ENCODE assay signal across 25 cellular contexts in genomic region chr10:75894761-75895160, GRCh38.
"Had no signal": no experiment of that assay in that cellular context is flagged by ENCODE, and none has a peak within 500 bp of the region (broad histone marks: within the 10 kb centered on the region; RNA-seq: fewer than 3 reads in every experiment).

No MANE protein-coding gene starts in this region.

- H3K4me3 ChIP-seq: ascending aorta, coronary artery, dorsolateral prefrontal cortex had no signal

- DNase-seq: activated CD4-positive, alpha-beta memory T cell treated with anti-CD3 and anti-CD28 coated beads, Interleukin-2, amount 10 ng/mL, durations not matched to agents 7 days and 5 days; activated CD4-positive, alpha-beta T cell treated with anti-CD3 and anti-CD28 coated beads for 1 hour; activated CD4-positive, alpha-beta T cell treated with anti-CD3 and anti-CD28 coated beads for 4 hours; activated CD4-positive, alpha-beta T cell treated with anti-CD3 and anti-CD28 coated beads, Interleukin-2, amount 10 ng/mL, durations not matched to agents 7 days and 5 days; activated CD4-positive, alpha-beta T cell treated with anti-CD3 and anti-CD28 coated beads, Interleukin-2, amount 50 U/mL, for 4 hours; activated CD4-positive, CD25-positive, alpha-beta regulatory T cell; activated CD8-positive, alpha-beta memory T cell treated with anti-CD3 and anti-CD28 coated beads, Interleukin-2, amount 50 U/mL, for 48 hours; activated gamma-delta T cell; activated naive CD4-positive, alpha-beta T cell; activated naive CD4-positive, alpha-beta T cell treated with anti-CD3 and anti-CD28 coated beads, Interleukin-2, amount 10 ng/mL, durations not matched to agents 7 days and 5 days; activated naive CD8-positive, alpha-beta T cell treated with anti-CD3 and anti-CD28 coated beads, Interleukin-2, amount 10 ng/mL, durations not matched to agents 7 days and 5 days; activated T-cell treated with anti-CD3 and anti-CD28 coated beads for 4 hours; activated T-cell treated with anti-CD3 and anti-CD28 coated beads, Interleukin-2, amount 50 U/mL, for 24 hours; activated T-cell treated with anti-CD3 and anti-CD28 coated beads, Interleukin-2, amount 50 U/mL, for 72 hours; brain microvascular endothelial cell; dorsolateral prefrontal cortex; effector memory CD4-positive, alpha-beta T cell; endodermal cell; foreskin melanocyte; head of caudate nucleus; T-helper 2 cell had no signal

- H3K36me3 ChIP-seq: ascending aorta, brain microvascular endothelial cell had no signal

- H3K9me3 ChIP-seq: ascending aorta had no signal

- ATAC-seq: activated naive CD4-positive, alpha-beta T cell treated with anti-CD3 and anti-CD28 coated beads, Interleukin-2, amount 50 U/mL, for 72 hours; activated T-cell treated with anti-CD3 and anti-CD28 coated beads, Interleukin-2, amount 50 U/mL, for 72 hours; esophagus mucosa had no signal

- H3K27me3 ChIP-seq: ascending aorta, brain microvascular endothelial cell had no signal

- H3K27ac ChIP-seq: ascending aorta, brain microvascular endothelial cell, coronary artery, dorsolateral prefrontal cortex had no signal

- H3K4me1 ChIP-seq: ascending aorta had no signal
